In genomic region chr13:20774746-20775145, GRCh38 we compare ENCODE assay signal across 15 cellular contexts. TPM values are rescaled to one million over a fixed set of nuclear protein-coding genes. Genes with fewer than 3 reads are reported as not detected.
DNase-seq lines count a peak whose midpoint lies in the region; ATAC-seq and TF ChIP-seq lines count a peak whose summit lies in the region.
"Had no signal": no experiment of that assay in that cellular context is flagged by ENCODE, and none has a peak within 500 bp of the region (broad histone marks: within the 10 kb centered on the region; RNA-seq: fewer than 3 reads in every experiment).

No MANE protein-coding gene starts in this region.

- no peaks in the 10 kb centered on the region for H4K20me1 ChIP-seq in PC-3 (ENCODE audit: low read length)

- CTCF ChIA-PET in CD8-positive, alpha-beta memory T cell (lab: Charles Lee), result no interaction called here
- CTCF ChIA-PET in PC-3 (lab: Charles Lee), result no interaction called here

- H3K4me2 ChIP-seq in PC-3 (ENCODE audit: low read length), result no peak overlapping the region

- no peak overlapping the region for H2AFZ ChIP-seq in PC-3 (ENCODE audit: low read length)

- H3K4me1 Mint-ChIP-seq in CD4-positive, CD25-positive, alpha-beta regulatory T cell, result peaks cover 31 to 49% (median 39%) of the 10 kb centered on the region in 4 donors
- peaks cover 21 to 41% (median 37%) of the 10 kb centered on the region in 3 donors for H3K4me1 Mint-ChIP-seq in CD8-positive, alpha-beta memory T cell
- H3K4me1 Mint-ChIP-seq in activated T-helper 1 cell treated with anti-CD3 and anti-CD28 coated beads, Interleukin-12 subunit alpha, Interleukin-12 subunit beta, Interleukin-2, Interleukin-4 antibody, amounts not matched to agents 30 ng/mL and 10 ng/mL and 1 ng/mL, durations not matched to agents 14 hours and 24 hours and 36 hours (ENCODE audit: low read depth), result peaks cover 29% of the 10 kb centered on the region
- H3K4me1 Mint-ChIP-seq in natural killer cell, result peaks cover 20 to 31% of the 10 kb centered on the region in 2 donors

- no peak overlapping the region for H3K27ac ChIP-seq in CD4-positive, CD25-positive, alpha-beta regulatory T cell (ENCODE audit: insufficient read depth, low read length, poor library complexity, severe bottlenecking)
- H3K27ac ChIP-seq in CD8-positive, alpha-beta memory T cell (ENCODE audit: low read depth, low read length), result no peak overlapping the region
- H3K27ac ChIP-seq in PC-3 (ENCODE audit: low read length), result no peak overlapping the region

- POLR2A ChIA-PET in CD8-positive, alpha-beta memory T cell (lab: Charles Lee), result interaction anchor here (2.7 kb wide), 1 partner anchor 71 kb away, joined by 9 read pairs; the partner anchor contains the start of gene IL17D
- POLR2A ChIA-PET in PC-3 (lab: Charles Lee; ENCODE audit: unreplicated experiment), result no interaction called here

- H3K4me3 ChIP-seq in CD4-positive, CD25-positive, alpha-beta regulatory T cell (ENCODE audit: low read depth, low read length), result no peak overlapping the region
- H3K4me3 ChIP-seq in CD8-positive, alpha-beta memory T cell (ENCODE audit: low read length), result no peak overlapping the region
- H3K4me3 ChIP-seq in PC-3 (ENCODE audit: low read length), result no peak overlapping the region

- H3K27ac Mint-ChIP-seq in CD4-positive, CD25-positive, alpha-beta regulatory T cell, result peak overlapping the region in 2 of 3 donors; percentile 27 to 98
- H3K27ac Mint-ChIP-seq in CD8-positive, alpha-beta memory T cell, result peak overlapping the region in 6 of 8 donors; percentile 57 to 100 (median 92)
- H3K27ac Mint-ChIP-seq in activated T-helper 1 cell treated with anti-CD3 and anti-CD28 coated beads, Interleukin-12 subunit alpha, Interleukin-12 subunit beta, Interleukin-2, Interleukin-4 antibody, amounts not matched to agents 30 ng/mL and 10 ng/mL and 1 ng/mL, durations not matched to agents 14 hours and 24 hours and 36 hours, result peak overlapping the region; percentile 65
- H3K27ac Mint-ChIP-seq in natural killer cell, result peak overlapping the region; percentile 93 to 96

- peak overlapping the region; percentile 87 to 99 (median 95) for H3K4me3 Mint-ChIP-seq in CD4-positive, CD25-positive, alpha-beta regulatory T cell
- H3K4me3 Mint-ChIP-seq in CD8-positive, alpha-beta memory T cell, result peak overlapping the region in 6 of 7 donors; percentile 54 to 97 (median 81)
- peak overlapping the region; percentile 92 for H3K4me3 Mint-ChIP-seq in activated T-helper 1 cell treated with anti-CD3 and anti-CD28 coated beads, Interleukin-12 subunit alpha, Interleukin-12 subunit beta, Interleukin-2, Interleukin-4 antibody, amounts not matched to agents 30 ng/mL and 10 ng/mL and 1 ng/mL, durations not matched to agents 14 hours and 24 hours and 36 hours
- H3K4me3 Mint-ChIP-seq in natural killer cell, result peak overlapping the region; percentile 92

- peaks cover 3% of the 10 kb centered on the region for H3K36me3 ChIP-seq in CD4-positive, CD25-positive, alpha-beta regulatory T cell (ENCODE audit: control insufficient read depth, insufficient read depth, low read length)
- no peaks in the 10 kb centered on the region for H3K36me3 ChIP-seq in CD8-positive, alpha-beta memory T cell (ENCODE audit: insufficient read depth, low read length)
- peaks cover 17% of the 10 kb centered on the region; the same call in 1 of the 2 replicates for H3K36me3 ChIP-seq in PC-3 (ENCODE audit: low read depth, low read length)

- H3K36me3 Mint-ChIP-seq in CD4-positive, CD25-positive, alpha-beta regulatory T cell, result peaks cover 12% of the 10 kb centered on the region
- peaks cover 8 to 20% (median 8%) of the 10 kb centered on the region in 3 donors for H3K36me3 Mint-ChIP-seq in CD8-positive, alpha-beta memory T cell
- peaks cover 25% of the 10 kb centered on the region for H3K36me3 Mint-ChIP-seq in activated T-helper 1 cell treated with anti-CD3 and anti-CD28 coated beads, Interleukin-12 subunit alpha, Interleukin-12 subunit beta, Interleukin-2, Interleukin-4 antibody, amounts not matched to agents 30 ng/mL and 10 ng/mL and 1 ng/mL, durations not matched to agents 14 hours and 24 hours and 36 hours (ENCODE audit: low read depth)
- peaks cover 6% of the 10 kb centered on the region for H3K36me3 Mint-ChIP-seq in natural killer cell

- no peaks in the 10 kb centered on the region for H3K9me2 ChIP-seq in PC-3 (replicated peaks; ENCODE audit: low read length)

- no peak for DNase-seq in CD4-positive, CD25-positive, alpha-beta regulatory T cell
- DNase-seq in CD8-positive, alpha-beta memory T cell, result no peak
- no peak for DNase-seq in activated T-helper 1 cell treated with anti-CD3 and anti-CD28 coated beads, Interleukin-12 subunit alpha, Interleukin-12 subunit beta, Interleukin-2, Interleukin-4 antibody, amounts not matched to agents 30 ng/mL and 10 ng/mL and 1 ng/mL, durations not matched to agents 14 hours and 24 hours and 36 hours (ENCODE audit: low spot score)
- DNase-seq in natural killer cell, result no peak
- DNase-seq in PC-3, result no peak
- DNase-seq in NCI-H2171 treated with DMSO at 0.1 percent for 48 hours (lab: John Stamatoyannopoulos, UW), result no peak
- DNase-seq: activated CD8-positive, alpha-beta memory T cell treated with anti-CD3 and anti-CD28 coated beads for 24 hours; midbrain; NCI-H1048; Right ventricle myocardium superior; spleen; T1000 had no signal

- H3K9ac ChIP-seq in PC-3 (ENCODE audit: low read length), result no peak overlapping the region
- H3K9ac ChIP-seq: parathyroid adenoma had no signal

- no peaks in the 10 kb centered on the region for H3F3A ChIP-seq in PC-3 (ENCODE audit: low read length, unreplicated experiment)

- peaks cover 23% of the 10 kb centered on the region for H3K4me1 ChIP-seq in CD4-positive, CD25-positive, alpha-beta regulatory T cell (ENCODE audit: control insufficient read depth, insufficient read depth, low read length, poor library complexity, severe bottlenecking)
- peaks cover 19% of the 10 kb centered on the region for H3K4me1 ChIP-seq in CD8-positive, alpha-beta memory T cell (ENCODE audit: insufficient read depth, low read length)
- H3K4me1 ChIP-seq in PC-3 (ENCODE audit: insufficient read depth, low read length), result peaks cover 13% of the 10 kb centered on the region
- H3K4me1 ChIP-seq: parathyroid adenoma had no signal

- no peak for ATAC-seq in CD4-positive, CD25-positive, alpha-beta regulatory T cell (ENCODE audit: low read depth in 2 of 2)
- ATAC-seq in natural killer cell, result no peak
- ATAC-seq in GM19324 (IDR thresholded peaks at IDR 0.05; ENCODE audit: low FRiP score, unreplicated experiment), result no peak
- no peak for ATAC-seq in PC-3

- H3K79me2 ChIP-seq in PC-3 (ENCODE audit: low read length), result peaks cover 23% of the 10 kb centered on the region

- intact Hi-C loops in activated T-helper 1 cell treated with anti-CD3 and anti-CD28 coated beads, Interleukin-12 subunit alpha, Interleukin-12 subunit beta, Interleukin-2, Interleukin-4 antibody, amounts not matched to agents 30 ng/mL and 10 ng/mL and 1 ng/mL, durations not matched to agents 14 hours and 24 hours and 36 hours (cut with micrococcal nuclease), result loop anchor here (1.0 to 5.0 kb wide), 2 partner anchors 277 to 685 kb away; partner anchors contain the start of gene ZDHHC20
- intact Hi-C loops in natural killer cell (cut with micrococcal nuclease), result no loop called here
- intact Hi-C loops in PC-3 (cut with micrococcal nuclease), result loop anchor here (5.0 kb wide), 1 partner anchor 582 kb away; the partner anchor contains the start of gene GJB2

- no peaks in the 10 kb centered on the region for H3K27me3 ChIP-seq in CD4-positive, CD25-positive, alpha-beta regulatory T cell (ENCODE audit: control insufficient read depth, insufficient read depth, low read length)
- H3K27me3 ChIP-seq in CD8-positive, alpha-beta memory T cell (ENCODE audit: insufficient read depth, low read length, poor library complexity, severe bottlenecking), result no peaks in the 10 kb centered on the region
- no peaks in the 10 kb centered on the region for H3K27me3 ChIP-seq in PC-3 (ENCODE audit: low read length)
- H3K27me3 ChIP-seq: spleen had no signal

- H3K27me3 Mint-ChIP-seq in CD4-positive, CD25-positive, alpha-beta regulatory T cell, result no peaks in the 10 kb centered on the region
- no peaks in the 10 kb centered on the region for H3K27me3 Mint-ChIP-seq in CD8-positive, alpha-beta memory T cell
- H3K27me3 Mint-ChIP-seq in activated T-helper 1 cell treated with anti-CD3 and anti-CD28 coated beads, Interleukin-12 subunit alpha, Interleukin-12 subunit beta, Interleukin-2, Interleukin-4 antibody, amounts not matched to agents 30 ng/mL and 10 ng/mL and 1 ng/mL, durations not matched to agents 14 hours and 24 hours and 36 hours (ENCODE audit: insufficient read depth), result no peaks in the 10 kb centered on the region
- H3K27me3 Mint-ChIP-seq in natural killer cell (ENCODE audit: low read depth in 2 of 2), result no peaks in the 10 kb centered on the region

- TF ChIP-seq CTCF in natural killer cell (IDR thresholded peaks at IDR 0.05), result no peak
- no peak for TF ChIP-seq CTCF in PC-3 (conservative IDR thresholded peaks at IDR 0.05; ENCODE audit: low read depth, low read length)

- peaks cover 0 to 8% (median under 1%) of the 10 kb centered on the region in 7 donors for H3K9me3 Mint-ChIP-seq in CD4-positive, CD25-positive, alpha-beta regulatory T cell
- peaks cover 0 to 5% (median 3%) of the 10 kb centered on the region in 5 donors for H3K9me3 Mint-ChIP-seq in CD8-positive, alpha-beta memory T cell
- peaks cover 11% of the 10 kb centered on the region for H3K9me3 Mint-ChIP-seq in activated T-helper 1 cell treated with anti-CD3 and anti-CD28 coated beads, Interleukin-12 subunit alpha, Interleukin-12 subunit beta, Interleukin-2, Interleukin-4 antibody, amounts not matched to agents 30 ng/mL and 10 ng/mL and 1 ng/mL, durations not matched to agents 14 hours and 24 hours and 36 hours
- H3K9me3 Mint-ChIP-seq in natural killer cell, result peaks cover 2 to 3% of the 10 kb centered on the region in 2 donors

- H3K9me3 ChIP-seq in CD4-positive, CD25-positive, alpha-beta regulatory T cell (ENCODE audit: control insufficient read depth in 2 of 2, low read length in 2 of 2), result peaks cover 0 to 4% of the 10 kb centered on the region in 2 experiments
- no peaks in the 10 kb centered on the region for H3K9me3 ChIP-seq in CD8-positive, alpha-beta memory T cell (ENCODE audit: low read length)
- no peaks in the 10 kb centered on the region for H3K9me3 ChIP-seq in PC-3 (ENCODE audit: low read length)
- H3K9me3 ChIP-seq: HAP-1 had no signal

- BruUV-seq in PC-3 (replicated peaks; lab: Mats Ljungman, UMichigan), result no TSS peak

RNA-seq across cellular contexts. Expression of gene EEF1AKMT1, which starts 1.0 kb away (rescaled TPM):
- total RNA-seq in CD4-positive, CD25-positive, alpha-beta regulatory T cell, result 3.0 TPM
- 10 to 100 TPM; 10.6 to 22.4 (median 17.1) TPM for polyA plus RNA-seq in CD4-positive, CD25-positive, alpha-beta regulatory T cell
- 10 to 100 TPM; 20.1 to 21.5 TPM for total RNA-seq in CD8-positive, alpha-beta memory T cell
- polyA plus RNA-seq in CD8-positive, alpha-beta memory T cell, result 13.9 TPM
- total RNA-seq in activated T-helper 1 cell treated with anti-CD3 and anti-CD28 coated beads, Interleukin-12 subunit alpha, Interleukin-12 subunit beta, Interleukin-2, Interleukin-4 antibody, amounts not matched to agents 30 ng/mL and 10 ng/mL and 1 ng/mL, durations not matched to agents 14 hours and 24 hours and 36 hours, result 8.7 and 12.9 TPM in 2 replicates
- 1 to 10 TPM; 3.8 to 5.1 (median 4.6) TPM for total RNA-seq in natural killer cell
- 6.2 and 10.6 TPM in 2 replicates for total RNA-seq in PC-3 (2014; rRNA removed)
